ENCODE assay signal across 19 cellular contexts in the genomic region with DNA sequence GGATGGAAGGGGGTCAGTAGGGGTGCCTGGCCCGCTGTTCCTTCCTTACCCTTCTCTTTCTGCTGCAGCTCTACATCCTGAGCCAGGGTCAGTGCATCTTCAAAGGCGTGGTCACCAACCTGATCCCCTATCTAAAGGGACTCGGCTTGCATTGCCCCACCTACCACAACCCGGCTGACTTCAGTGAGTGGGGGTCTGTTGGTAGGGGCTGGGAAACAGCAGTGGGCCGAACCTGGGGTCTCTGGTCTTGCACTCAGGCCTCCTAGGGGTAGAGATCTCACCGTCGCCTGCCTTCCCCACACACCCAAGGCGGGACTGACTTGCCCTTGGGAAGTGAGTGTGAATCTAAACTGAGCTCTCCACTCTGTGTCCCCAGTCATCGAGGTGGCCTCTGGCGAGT. TPM values are rescaled to one million over a fixed set of nuclear protein-coding genes. Genes with fewer than 3 reads are reported as not detected.
"Had no signal": no experiment of that assay in that cellular context is flagged by ENCODE, and none has a peak within 500 bp of the region (broad histone marks: within the 10 kb centered on the region; RNA-seq: fewer than 3 reads in every experiment).

No MANE protein-coding gene starts in this region.

- H3K27me3 ChIP-seq: Peyer's patch had no signal

- DNase-seq: NCI-H1048; NCI-H1105; NCI-H1436 treated with DMSO at 0.1 percent for 48 hours; NCI-H1694; NCI-H187 treated with DMSO at 0.1 percent for 48 hours; NCI-H2029 treated with DMSO at 0.1 percent for 48 hours; NCI-H2171 treated with DMSO at 0.1 percent for 48 hours; NCI-H345; NCI-H446 treated with DMSO at 0.1 percent for 48 hours; NCI-H526; NK-92 treated with Interleukin-12 subunit alpha and Interleukin-12 subunit beta, amount 100 ng/mL, for 24 hours had no signal

- H3K36me3 ChIP-seq: Peyer's patch, SJCRH30 had no signal

- H3K4me3 ChIP-seq: Peyer's patch, SJCRH30 had no signal

- H3K4me1 ChIP-seq: Peyer's patch, SJCRH30 had no signal

- ATAC-seq: Right ventricle myocardium inferior had no signal

- H3K27ac ChIP-seq: HL-60, Peyer's patch, SJCRH30 had no signal

- H3K9me3 ChIP-seq: Peyer's patch, SJCRH30 had no signal

RNA-seq across cellular contexts. Expression of a gene that starts 7.6 kb away (rescaled TPM):
- total RNA-seq: MCF 10A, OCI-LY7, Peyer's patch had no signal

RNA-seq across cellular contexts. Expression of a gene that starts 28.8 kb away (rescaled TPM):
- total RNA-seq: LHCN-M2, MCF 10A, OCI-LY7, Right ventricle myocardium inferior, RPMI7951, SJCRH30 had no signal
